In genomic region chr6:74114428-74114827, GRCh38 we compare ENCODE assay signal across 21 cellular contexts.
DNase-seq lines count a peak whose midpoint lies in the region; ATAC-seq, FAIRE-seq and TF ChIP-seq lines count a peak whose summit lies in the region.
"Had no signal": no experiment of that assay in that cellular context is flagged by ENCODE, and none has a peak within 500 bp of the region (broad histone marks: within the 10 kb centered on the region; RNA-seq: fewer than 3 reads in every experiment).

No MANE protein-coding gene starts in this region.

- FAIRE-seq in HTR-8/SVneo (lab: Jason Lieb, UNC) = no peak

- TF ChIP-seq CTCF in GM12865 (IDR thresholded peaks at IDR 0.05; ENCODE audit: insufficient read depth, low read depth, low read length, missing control alignments) = no peak

- peak; percentile 69 for ATAC-seq in HG02610 (IDR thresholded peaks at IDR 0.05; ENCODE audit: unreplicated experiment)
- ATAC-seq in GM18873 (IDR thresholded peaks at IDR 0.05; ENCODE audit: low FRiP score, unreplicated experiment) = no peak
- ATAC-seq: activated CD8-positive, alpha-beta T cell treated with anti-CD3 and anti-CD28 coated beads for 36 hours; activated T-cell treated with anti-CD3 and anti-CD28 coated beads, Interleukin-2, amount 50 U/mL, for 72 hours; gastrocnemius medialis; left lobe of liver; stimulated activated effector memory CD8-positive, alpha-beta T cell treated with anti-CD3 and anti-CD28 coated beads, Interleukin-12 subunit alpha, Interleukin-12 subunit beta, amount 100 ng/mL, for 72 hours had no signal

- in situ Hi-C loops in KBM-7 (cut with MboI; ENCODE audit: low pct_unique_long_range_greater_than_20kb, low sequenced_read_pairs) = no loop called here

- H3K4me3 ChIP-seq in GM12865 (ENCODE audit: low read depth, low read length) = no peak overlapping the region
- H3K4me3 ChIP-seq: dorsolateral prefrontal cortex, gastrocnemius medialis had no signal

- peak; percentile 9 for DNase-seq in GM12865 (ENCODE audit: low read depth)
- peak; percentile 43 for DNase-seq in KBM-7
- peak; percentile 36 for DNase-seq in SKM-1 treated with dmso at 0.1 percent for 144 hours (lab: John Stamatoyannopoulos, UW; ENCODE audit: unreplicated experiment)
- DNase-seq in ureter (ENCODE audit: low spot score) = no peak
- no peak for DNase-seq in KG1 (lab: John Stamatoyannopoulos, UW)
- DNase-seq in HTR-8/SVneo (ENCODE audit: insufficient read length, low spot score) = no peak
- DNase-seq: activated CD8-positive, alpha-beta T cell treated with anti-CD3 and anti-CD28 coated beads for 36 hours; activated T-cell treated with anti-CD3 and anti-CD28 coated beads, Interleukin-2, amount 50 U/mL, for 72 hours; CD4-positive, alpha-beta memory T cell; DND-41; dorsolateral prefrontal cortex; erythroblast; gastrocnemius medialis; H7; NCI-H1105; NCI-H774; trophoblast cell had no signal

Comparison
In these comparisons a context has a peak if more than half of its experiments do, and no peak if none do; other contexts are left out.
1. DNase-seq: peak in GM12865 (single experiment), KBM-7 (single experiment) and SKM-1 treated with dmso at 0.1 percent for 144 hours (single experiment); none in ureter (single experiment), KG1 (single experiment) and HTR-8/SVneo (single experiment).